ENCODE assay signal across 30 cellular contexts in the genomic region with DNA sequence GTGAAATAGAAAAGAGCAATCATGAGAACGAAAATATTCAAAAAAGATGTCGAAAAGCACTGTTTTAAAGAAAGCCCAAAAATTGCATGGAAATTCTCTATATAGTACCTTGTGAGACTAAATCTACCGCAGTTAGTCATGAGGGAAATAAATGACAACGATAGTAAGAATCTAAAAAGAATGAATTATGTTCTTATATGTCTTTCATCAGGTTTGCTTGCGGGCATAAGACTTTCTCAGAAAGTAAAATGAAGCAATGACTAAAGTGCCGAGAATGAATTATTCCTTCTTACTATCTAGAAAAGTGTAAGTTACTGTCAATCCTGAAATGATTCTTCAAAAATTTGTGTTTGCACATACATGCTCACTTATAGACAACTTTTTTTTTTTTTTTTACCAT.
"Had no signal": no experiment of that assay in that cellular context is flagged by ENCODE, and none has a peak within 500 bp of the region (broad histone marks: within the 10 kb centered on the region; RNA-seq: fewer than 3 reads in every experiment).

No MANE protein-coding gene starts in this region.

- ATAC-seq: natural killer cell; psoas muscle; right cardiac atrium; right lobe of liver; stimulated activated memory B cell treated with anti-CD40 and anti-IgM and Interleukin-4, amounts not matched to agents 10 μg/mL and 1 μg/mL and 100 μg/mL, for 72 hours; stimulated activated naive CD8-positive, alpha-beta T cell treated with anti-CD3 and anti-CD28 coated beads, Interleukin-15, amount 100 ng/mL, for 72 hours; stimulated activated naive CD8-positive, alpha-beta T cell treated with anti-CD3 and anti-CD28 coated beads, Interleukin-15, Interleukin-2, amounts not matched to agents 100 U/mL and 50 U/mL, for 24 hours; upper lobe of right lung had no signal

- H3K4me1 ChIP-seq: neural progenitor cell, parathyroid adenoma, psoas muscle, right lobe of liver, sigmoid colon, suprapubic skin, testis, tibial artery, transverse colon, upper lobe of right lung, uterus had no signal

- H3K36me3 ChIP-seq: ovary, right lobe of liver, sigmoid colon, suprapubic skin, tibial artery, transverse colon, upper lobe of right lung, uterus had no signal

- H3K79me2 ChIP-seq: parathyroid adenoma had no signal

- H3K27me3 Mint-ChIP-seq: progenitor cell of endocrine pancreas; stimulated activated memory B cell treated with anti-CD40 and anti-IgM and Interleukin-4, amounts not matched to agents 10 μg/mL and 1 μg/mL and 100 μg/mL, for 72 hours; stimulated activated naive CD8-positive, alpha-beta T cell treated with anti-CD3 and anti-CD28 coated beads, Interleukin-15, amount 100 ng/mL, for 72 hours; type B pancreatic cell had no signal

- H3K9ac ChIP-seq: neural progenitor cell, parathyroid adenoma had no signal

- H3K27ac Mint-ChIP-seq: natural killer cell; nephron; neural progenitor cell; progenitor cell of endocrine pancreas; stimulated activated memory B cell treated with anti-CD40 and anti-IgM and Interleukin-4, amounts not matched to agents 10 μg/mL and 1 μg/mL and 100 μg/mL, for 72 hours; stimulated activated naive CD8-positive, alpha-beta T cell treated with anti-CD3 and anti-CD28 coated beads, Interleukin-15, amount 100 ng/mL, for 72 hours; type B pancreatic cell had no signal

- DNase-seq: natural killer cell; occipital lobe; ovary; posterior cingulate gyrus; psoas muscle; right cardiac atrium; right lobe of liver; sigmoid colon; small intestine; stimulated activated CD4-positive, alpha-beta T cell treated with anti-CD3 and anti-CD28 coated beads, Interleukin-15, amount 100 ng/mL, for 24 hours; stimulated activated CD4-positive, alpha-beta T cell treated with anti-CD3 and anti-CD28 coated beads, Interleukin-2, amount 100 ng/mL, for 24 hours; stimulated activated CD4-positive, alpha-beta T cell treated with anti-CD3 and anti-CD28 coated beads, Interleukin-2, amount 100 ng/mL, for 48 hours; stimulated activated CD4-positive, alpha-beta T cell treated with anti-CD3 and anti-CD28 coated beads, Interleukin-4, amount 100 ng/mL, for 4 hours; stimulated activated CD8-positive, alpha-beta memory T cell treated with anti-CD3 and anti-CD28 coated beads, Interleukin-4, amount 100 ng/mL, for 48 hours; stimulated activated naive CD4-positive, alpha-beta T cell; stimulated activated naive CD8-positive, alpha-beta T cell treated with anti-CD3 and anti-CD28 coated beads, Interleukin-15, amount 100 ng/mL, for 72 hours; stimulated activated naive CD8-positive, alpha-beta T cell treated with anti-CD3 and anti-CD28 coated beads, Interleukin-15, Interleukin-2, amounts not matched to agents 100 U/mL and 50 U/mL, for 24 hours; substantia nigra; testis; tibial artery; transverse colon; upper lobe of right lung; uterus had no signal

- H3K4me3 ChIP-seq: neural progenitor cell, ovary, psoas muscle, right lobe of liver, sigmoid colon, suprapubic skin, testis, tibial artery, transverse colon, upper lobe of right lung, uterus had no signal

- H3K4me1 Mint-ChIP-seq: natural killer cell; nephron; neural progenitor cell; stimulated activated memory B cell treated with anti-CD40 and anti-IgM and Interleukin-4, amounts not matched to agents 10 μg/mL and 1 μg/mL and 100 μg/mL, for 72 hours; stimulated activated naive CD8-positive, alpha-beta T cell treated with anti-CD3 and anti-CD28 coated beads, Interleukin-15, amount 100 ng/mL, for 72 hours had no signal

- H3K36me3 Mint-ChIP-seq: natural killer cell; neural progenitor cell; stimulated activated memory B cell treated with anti-CD40 and anti-IgM and Interleukin-4, amounts not matched to agents 10 μg/mL and 1 μg/mL and 100 μg/mL, for 72 hours; type B pancreatic cell had no signal

- H3K27ac ChIP-seq: neural progenitor cell, ovary, parathyroid adenoma, psoas muscle, right lobe of liver, sigmoid colon, suprapubic skin, testis, tibial artery, transverse colon, upper lobe of right lung, uterus had no signal

- H3K9me3 Mint-ChIP-seq: nephron, neural progenitor cell had no signal

- H3K9me3 ChIP-seq: ovary, right lobe of liver, suprapubic skin, testis, tibial artery, transverse colon, upper lobe of right lung, uterus had no signal

- H2AFZ ChIP-seq: neural progenitor cell, parathyroid adenoma had no signal

- H3K4me2 ChIP-seq: neural progenitor cell had no signal

- H3K4me3 Mint-ChIP-seq: natural killer cell; nephron; neural progenitor cell; stimulated activated memory B cell treated with anti-CD40 and anti-IgM and Interleukin-4, amounts not matched to agents 10 μg/mL and 1 μg/mL and 100 μg/mL, for 72 hours; stimulated activated naive CD8-positive, alpha-beta T cell treated with anti-CD3 and anti-CD28 coated beads, Interleukin-15, amount 100 ng/mL, for 72 hours; type B pancreatic cell had no signal

- H3K27me3 ChIP-seq: neural progenitor cell, ovary, right lobe of liver, sigmoid colon, suprapubic skin, testis, tibial artery, transverse colon, upper lobe of right lung, uterus had no signal
